Comparison of ENCODE assay signal across 8 cellular contexts in genomic region chr21:46636550-46637289, GRCh38. TPM values are rescaled to one million over a fixed set of nuclear protein-coding genes. Genes with fewer than 3 reads are reported as not detected.
DNase-seq lines count a peak whose midpoint lies in the region; ATAC-seq and TF ChIP-seq lines count a peak whose summit lies in the region.

No MANE protein-coding gene starts in this region.

- H2AFZ ChIP-seq in mesenchymal stem cell (ENCODE audit: low read depth, low read length): no peak overlapping the region

- H3K4me3 ChIP-seq in heart left ventricle: peak overlapping the region in 11 of 12 donors; percentile 65 to 99 (median 82)
- peak overlapping the region; percentile 87 to 96 for H3K4me3 ChIP-seq in body of pancreas
- peak overlapping the region in 1 of 2 experiments; percentile 99 for H3K4me3 ChIP-seq in mesenchymal stem cell (ENCODE audit: insufficient read depth in 1 of 2, low read depth in 1 of 2, low read length in 2 of 2)

- no peak overlapping the region for H2AK5ac ChIP-seq in mesenchymal stem cell (ENCODE audit: low read length, severe bottlenecking)

- H3K27ac ChIP-seq in heart left ventricle (peak overlapping the region in 7 of 12 donors; percentile 96 to 99 (median 98)), body of pancreas (peak overlapping the region in 2 of 4 donors; percentile 91 to 99), mesenchymal stem cell (ENCODE audit: low read length, poor library complexity, severe bottlenecking) (no peak overlapping the region)

- no peaks in the 10 kb centered on the region for H3K9me3 Mint-ChIP-seq in type B pancreatic cell

- no peak overlapping the region for H2BK12ac ChIP-seq in mesenchymal stem cell (ENCODE audit: low read length in 2 of 2)

- peaks cover 30% of the 10 kb centered on the region for H3K4me1 Mint-ChIP-seq in type B pancreatic cell (ENCODE audit: unreplicated experiment)

- H2BK5ac ChIP-seq in mesenchymal stem cell (ENCODE audit: low read depth, low read length, poor library complexity, severe bottlenecking): no peak overlapping the region

- H3K23ac ChIP-seq in mesenchymal stem cell (ENCODE audit: low read length in 2 of 2): no peak overlapping the region

- H3K9me3 ChIP-seq in heart left ventricle (no peaks in the 10 kb centered on the region), body of pancreas (no peaks in the 10 kb centered on the region), mesenchymal stem cell (ENCODE audit: control insufficient read depth, low read length) (no peaks in the 10 kb centered on the region)

- H3K36me3 Mint-ChIP-seq in type B pancreatic cell: peaks cover 20% of the 10 kb centered on the region

- DNase-seq in heart left ventricle (no peak), Right ventricle myocardium superior (no peak), body of pancreas (no peak), mesenchymal stem cell (no peak), type B pancreatic cell (ENCODE audit: extremely low spot score, unreplicated experiment) (no peak), D341Med (ENCODE audit: low spot score) (no peak), AML-193 (lab: John Stamatoyannopoulos, UW) (no peak)
- no peak for DNase-seq in NK-92 treated with Interleukin-12 subunit alpha and Interleukin-12 subunit beta, amount 100 ng/mL, for 24 hours (lab: John Stamatoyannopoulos, UW)

- ATAC-seq in heart left ventricle: no peak
- ATAC-seq in Right ventricle myocardium superior (ENCODE audit: poor library complexity): no peak
- ATAC-seq in body of pancreas: no peak

- H3K36me3 ChIP-seq in heart left ventricle (peaks cover 0 to 28% (median 16%) of the 10 kb centered on the region in 9 donors), body of pancreas (replicated peaks in 1 of 2; ENCODE audit: insufficient read depth in 1 of 2, low read depth in 2 of 2) (no peaks in the 10 kb centered on the region), mesenchymal stem cell (ENCODE audit: control insufficient read depth in 1 of 2, insufficient read depth in 2 of 2, low read depth in 1 of 2, low read length in 2 of 2) (peaks cover 6 to 40% of the 10 kb centered on the region in 2 experiments)

- peak overlapping the region; percentile 95 for H3K4me3 Mint-ChIP-seq in type B pancreatic cell

- H3K4ac ChIP-seq in mesenchymal stem cell (ENCODE audit: low read depth in 1 of 2, low read length in 2 of 2): no peak overlapping the region

- no peak overlapping the region for H3K18ac ChIP-seq in mesenchymal stem cell (ENCODE audit: low read depth in 1 of 2, low read length in 2 of 2)

- no peak overlapping the region for H4K91ac ChIP-seq in mesenchymal stem cell (ENCODE audit: low read length)

- H3K4me2 ChIP-seq in mesenchymal stem cell (ENCODE audit: low read length, poor library complexity, severe bottlenecking): peak overlapping the region; percentile 76

- no peaks in the 10 kb centered on the region for H3K27me3 Mint-ChIP-seq in type B pancreatic cell

- no peak overlapping the region for H3K14ac ChIP-seq in mesenchymal stem cell (ENCODE audit: low read length in 2 of 2)

- intact Hi-C loops in heart left ventricle (cut with DNase I): no loop called here
- intact Hi-C loops in Right ventricle myocardium superior (cut with DNase I): no loop called here
- intact Hi-C loops in body of pancreas (cut with DNase I): no loop called here

- TF ChIP-seq CTCF in heart left ventricle (IDR thresholded peaks at IDR 0.05) (no peak), body of pancreas (IDR thresholded peaks at IDR 0.05) (no peak), type B pancreatic cell (conservative IDR thresholded peaks at IDR 0.05) (no peak)

- H3K9ac ChIP-seq in mesenchymal stem cell (ENCODE audit: low read length): peak overlapping the region; percentile 98

- no peak overlapping the region for H2BK120ac ChIP-seq in mesenchymal stem cell (ENCODE audit: low read depth, low read length)

- TF ChIP-seq POLR2A in heart left ventricle (IDR thresholded peaks at IDR 0.05) (no peak), body of pancreas (IDR thresholded peaks at IDR 0.05) (no peak)

- H3K27ac Mint-ChIP-seq in type B pancreatic cell: peak overlapping the region; percentile 95

- H4K8ac ChIP-seq in mesenchymal stem cell (ENCODE audit: low read length): no peak overlapping the region

- 57 to 70% (median 63%) methylated on average over 7 of the region's 7 CpGs for WGBS in heart left ventricle, 4 donors
- 70 to 77% methylated on average over 7 of the region's 7 CpGs for WGBS in body of pancreas, 2 donors
- WGBS in mesenchymal stem cell: 98% methylated on average over 6 of the region's 7 CpGs

- no peak overlapping the region for H2BK15ac ChIP-seq in mesenchymal stem cell (ENCODE audit: low read depth, poor library complexity, severe bottlenecking)

- H3K79me1 ChIP-seq in mesenchymal stem cell (replicated peaks; ENCODE audit: low read length, poor library complexity, severe bottlenecking): peaks cover 3% of the 10 kb centered on the region

- H3K27me3 ChIP-seq in heart left ventricle (no peaks in the 10 kb centered on the region), body of pancreas (no peaks in the 10 kb centered on the region), mesenchymal stem cell (ENCODE audit: control insufficient read depth in 1 of 2, insufficient read depth in 1 of 2, low read length in 2 of 2) (no peaks in the 10 kb centered on the region)

- H3K4me1 ChIP-seq in heart left ventricle (peaks cover 0 to 51% (median 41%) of the 10 kb centered on the region in 12 donors), body of pancreas (peaks cover 22% of the 10 kb centered on the region), mesenchymal stem cell (ENCODE audit: control insufficient read depth, insufficient read depth, low read depth, low read length) (peaks cover 11% of the 10 kb centered on the region)

RNA-seq across cellular contexts. Expression of gene PRMT2, which starts 1.2 kb away (rescaled TPM):
- total RNA-seq in heart left ventricle (10 to 100 TPM; 35.1 to 74.8 (median 56.4) TPM), Right ventricle myocardium superior (49.8 TPM), body of pancreas (10 to 100 TPM; 30.0 to 63.6 TPM), type B pancreatic cell (ENCODE audit: low replicate concordance) (63.4 and 74.8 TPM in 2 replicates)
- 10 to 100 TPM; 27.3 to 53.1 TPM for polyA plus RNA-seq in heart left ventricle
- 52.5 TPM for polyA plus RNA-seq in mesenchymal stem cell (2013, experiment 1 of 2)
- 50.4 TPM for polyA plus RNA-seq in mesenchymal stem cell (2013, experiment 2 of 2)

RNA-seq across cellular contexts. Expression of gene S100B, which starts 31.8 kb away (rescaled TPM):
- total RNA-seq in heart left ventricle (10 to 100 TPM in 2 of 9 donors, 1 to 10 TPM in 5, under 1 TPM in 2; 0.49 to 36.3 (median 3.3) TPM), Right ventricle myocardium superior (5.5 TPM), body of pancreas (10 to 100 TPM in 1 of 2 donors, 1 to 10 TPM in 1; 2.6 to 33.9 TPM), type B pancreatic cell (ENCODE audit: low replicate concordance) (5.5 TPM in 1 of 2 replicates, not detected in the other)
- polyA plus RNA-seq in heart left ventricle: 1 to 10 TPM; 2.8 to 6.4 TPM
- polyA plus RNA-seq in mesenchymal stem cell (2013, experiment 1 of 2): not detected
- not detected for polyA plus RNA-seq in mesenchymal stem cell (2013, experiment 2 of 2)
